Comparison of ENCODE assay signal across 18 cellular contexts in the genomic region with DNA sequence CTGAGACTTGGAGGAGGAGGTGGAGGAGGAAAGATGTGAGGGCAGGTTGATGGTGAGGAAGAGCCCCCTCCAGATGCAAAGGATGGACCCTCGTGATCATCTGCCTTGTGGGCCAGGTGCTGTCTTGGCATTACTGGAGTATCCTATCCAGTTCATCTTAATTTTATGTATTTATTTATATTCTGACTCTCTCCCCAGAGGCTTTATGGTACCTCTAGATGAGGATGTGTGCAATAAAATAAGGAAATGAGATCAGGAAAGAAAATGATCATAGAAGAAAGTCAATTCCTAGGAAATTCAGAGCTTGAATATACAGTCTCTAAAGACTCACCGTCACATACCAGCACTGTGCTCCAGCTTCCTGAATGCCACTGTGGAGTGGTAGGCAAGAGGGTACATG.
DNase-seq lines count a peak whose midpoint lies in the region; ATAC-seq lines count a peak whose summit lies in the region.
"Had no signal": no experiment of that assay in that cellular context is flagged by ENCODE, and none has a peak within 500 bp of the region (broad histone marks: within the 10 kb centered on the region; RNA-seq: fewer than 3 reads in every experiment).

No MANE protein-coding gene starts in this region.

- ATAC-seq in memory B cell (ENCODE audit: low read depth) (no peak), HG03432 (IDR thresholded peaks at IDR 0.05; ENCODE audit: unreplicated experiment) (no peak), GM18520 (IDR thresholded peaks at IDR 0.05; ENCODE audit: unreplicated experiment) (no peak), HG03520 (IDR thresholded peaks at IDR 0.05; ENCODE audit: unreplicated experiment) (no peak)
- peak; percentile 16 for ATAC-seq in stimulated activated memory B cell treated with anti-CD40 and anti-IgM and Interleukin-4, amounts not matched to agents 10 μg/mL and 1 μg/mL and 100 μg/mL, for 72 hours
- ATAC-seq: CD8-positive, alpha-beta T cell had no signal

- peaks cover 4% of the 10 kb centered on the region for H3K4me1 Mint-ChIP-seq in memory B cell
- H3K4me1 Mint-ChIP-seq in stimulated activated memory B cell treated with anti-CD40 and anti-IgM and Interleukin-4, amounts not matched to agents 10 μg/mL and 1 μg/mL and 100 μg/mL, for 72 hours, result peaks cover 19% of the 10 kb centered on the region
- H3K4me1 Mint-ChIP-seq: CD14-positive monocyte had no signal

- H3K27ac Mint-ChIP-seq in memory B cell, result peak overlapping the region; percentile 50
- H3K27ac Mint-ChIP-seq in stimulated activated memory B cell treated with anti-CD40 and anti-IgM and Interleukin-4, amounts not matched to agents 10 μg/mL and 1 μg/mL and 100 μg/mL, for 72 hours, result peak overlapping the region; percentile 76
- H3K27ac Mint-ChIP-seq: CD4-positive, alpha-beta T cell; CD8-positive, alpha-beta T cell had no signal

- in situ Hi-C loops in ACHN (cut with HindIII; ENCODE audit: low pct_ligation_motif_present, low pct_unique_long_range_greater_than_20kb, low sequenced_read_pairs), result no loop called here

- H3K4me3 Mint-ChIP-seq in memory B cell, result no peak overlapping the region
- no peak overlapping the region for H3K4me3 Mint-ChIP-seq in stimulated activated memory B cell treated with anti-CD40 and anti-IgM and Interleukin-4, amounts not matched to agents 10 μg/mL and 1 μg/mL and 100 μg/mL, for 72 hours
- H3K4me3 Mint-ChIP-seq: CD14-positive monocyte; CD4-positive, alpha-beta T cell; CD8-positive, alpha-beta T cell had no signal

- DNase-seq in CD1c-positive myeloid dendritic cell (ENCODE audit: extremely low spot score) (peak; percentile 26), memory B cell (ENCODE audit: low spot score in 2 of 2) (no peak), ACHN (no peak)
- DNase-seq: 8988T; AML-193; BE2C; C1 segment of cervical spinal cord; Caco-2; Calu3; CD4-positive, alpha-beta T cell; CD8-positive, alpha-beta T cell; DMS79 treated with DMSO at 0.1 percent for 48 hours; GF-D8 had no signal

- no peaks in the 10 kb centered on the region for H3K27me3 Mint-ChIP-seq in memory B cell
- no peaks in the 10 kb centered on the region for H3K27me3 Mint-ChIP-seq in stimulated activated memory B cell treated with anti-CD40 and anti-IgM and Interleukin-4, amounts not matched to agents 10 μg/mL and 1 μg/mL and 100 μg/mL, for 72 hours
- H3K27me3 Mint-ChIP-seq: CD4-positive, alpha-beta T cell had no signal

- H3K36me3 Mint-ChIP-seq in memory B cell, result peaks cover 49% of the 10 kb centered on the region
- peaks cover 72% of the 10 kb centered on the region for H3K36me3 Mint-ChIP-seq in stimulated activated memory B cell treated with anti-CD40 and anti-IgM and Interleukin-4, amounts not matched to agents 10 μg/mL and 1 μg/mL and 100 μg/mL, for 72 hours
- H3K36me3 Mint-ChIP-seq: CD8-positive, alpha-beta T cell had no signal

- H3K9me3 Mint-ChIP-seq in memory B cell, result no peaks in the 10 kb centered on the region
- no peaks in the 10 kb centered on the region for H3K9me3 Mint-ChIP-seq in stimulated activated memory B cell treated with anti-CD40 and anti-IgM and Interleukin-4, amounts not matched to agents 10 μg/mL and 1 μg/mL and 100 μg/mL, for 72 hours
- H3K9me3 Mint-ChIP-seq: CD14-positive monocyte; CD4-positive, alpha-beta T cell; CD8-positive, alpha-beta T cell had no signal
